17 cellular contexts compared by ENCODE assay signal in genomic region chr10:120987359-120987758, GRCh38.
DNase-seq lines count a peak whose midpoint lies in the region; ATAC-seq and TF ChIP-seq lines count a peak whose summit lies in the region.
"Had no signal": no experiment of that assay in that cellular context is flagged by ENCODE, and none has a peak within 500 bp of the region (broad histone marks: within the 10 kb centered on the region; RNA-seq: fewer than 3 reads in every experiment).

No MANE protein-coding gene starts in this region.

- H3K4me3 ChIP-seq in GM06990 (replicated peaks; ENCODE audit: low read depth, low read length) (no peak overlapping the region), left lung (no peak overlapping the region)
- H3K4me3 ChIP-seq: esophagus squamous epithelium, neural progenitor cell had no signal

- peak; percentile 25 for DNase-seq in GM06990 (ENCODE audit: extremely low read depth, insufficient read length)
- peak; percentile 50 for DNase-seq in NCI-H82 treated with DMSO at 0.1 percent for 48 hours (lab: John Stamatoyannopoulos, UW; ENCODE audit: unreplicated experiment)
- no peak for DNase-seq in left lung
- no peak for DNase-seq in GM13977 (ENCODE audit: low spot score)
- no peak for DNase-seq in A172 (ENCODE audit: low spot score)
- DNase-seq in cerebellar nuclear complex (lab: John Stamatoyannopoulos, UW) = no peak
- DNase-seq: activated gamma-delta T cell, AML-193, esophagus squamous epithelium, glutamatergic neuron, mesenchymal stem cell, NCI-H2227 treated with DMSO at 0.1 percent for 48 hours had no signal

- H3K36me3 ChIP-seq in GM06990 (ENCODE audit: control insufficient read depth, insufficient read depth, low read length) = no peaks in the 10 kb centered on the region
- H3K36me3 ChIP-seq in left lung = no peaks in the 10 kb centered on the region
- H3K36me3 ChIP-seq: esophagus squamous epithelium, neural progenitor cell had no signal

- peak; percentile 67 for ATAC-seq in GM21576 (IDR thresholded peaks at IDR 0.05; ENCODE audit: unreplicated experiment)
- ATAC-seq in left lung = peak; percentile 29
- no peak for ATAC-seq in HG02981 (IDR thresholded peaks at IDR 0.05; ENCODE audit: unreplicated experiment)
- ATAC-seq: SK-N-SH treated with all-trans-retinoic acid at 6 μM for 48 hours had no signal

- peaks cover 0 to 19% of the 10 kb centered on the region in 2 donors for H3K9me3 ChIP-seq in left lung

- no peaks in the 10 kb centered on the region for H3K4me1 ChIP-seq in left lung
- H3K4me1 ChIP-seq: esophagus squamous epithelium had no signal

- TF ChIP-seq CTCF in GM06990 (IDR thresholded peaks at IDR 0.05; ENCODE audit: insufficient read depth, low read length, poor library complexity, severe bottlenecking) = no peak
- no peak for TF ChIP-seq CTCF in left lung (IDR thresholded peaks at IDR 0.05)
- no peak for TF ChIP-seq CTCF in GM13977 (IDR thresholded peaks at IDR 0.05; ENCODE audit: extremely low read depth, insufficient read depth, missing control alignments)

- in situ Hi-C loops in GM13977 (cut with MboI; ENCODE audit: low pct_unique_long_range_greater_than_20kb, low sequenced_read_pairs, unreplicated experiment) = no loop called here

- intact Hi-C loops in left lung (cut with DNase I) = no loop called here

- H3K27ac ChIP-seq in left lung = no peak overlapping the region
- H3K27ac ChIP-seq: esophagus squamous epithelium, neural progenitor cell, VCaP had no signal

- H3K27me3 ChIP-seq in GM06990 (replicated peaks; ENCODE audit: control insufficient read depth, insufficient read depth, low read length) (no peaks in the 10 kb centered on the region), left lung (peaks cover 0 to 7% of the 10 kb centered on the region in 2 donors)
- H3K27me3 ChIP-seq: neural progenitor cell had no signal

Comparison
In these comparisons a context has a peak if more than half of its experiments do, and no peak if none do; other contexts are left out.
1. DNase-seq: peak in GM06990 (single experiment) and NCI-H82 treated with DMSO at 0.1 percent for 48 hours (single experiment); none in left lung (0 of 2), GM13977 (single experiment), A172 (single experiment) and cerebellar nuclear complex (0 of 2).